In genomic region chr7:128404826-128405344, GRCh38 we compare ENCODE assay signal across 8 cellular contexts. TPM values are rescaled to one million over a fixed set of nuclear protein-coding genes. Genes with fewer than 3 reads are reported as not detected.
A peak's percentile ranks its signal among the peaks of the same experiment; 100 is the strongest.
DNase-seq lines count a peak whose midpoint lies in the region; ATAC-seq and TF ChIP-seq lines count a peak whose summit lies in the region.

No MANE protein-coding gene starts in this region.

- peak overlapping the region; percentile 86 for H3K4me3 Mint-ChIP-seq in activated T-cell treated with anti-CD3 and anti-CD28 coated beads, Interleukin-2, amount 50 U/mL, for 4 hours

- no peak for ATAC-seq in activated T-cell treated with anti-CD3 and anti-CD28 coated beads, Interleukin-2, amount 50 U/mL, for 4 hours
- no peak for ATAC-seq in GM21723 (IDR thresholded peaks at IDR 0.05; ENCODE audit: unreplicated experiment)

- intact Hi-C loops in A673 (cut with micrococcal nuclease; ENCODE audit: unreplicated experiment): no loop called here

- H3K27me3 ChIP-seq in A673 (replicated peaks; ENCODE audit: insufficient read depth, low read depth, low read length, poor library complexity): no peaks in the 10 kb centered on the region
- H3K27me3 ChIP-seq in subcutaneous abdominal adipose tissue (ENCODE audit: control insufficient read depth in 5 of 5, insufficient read depth in 4 of 5, low read length in 5 of 5): no peaks in the 10 kb centered on the region

- H3K9ac ChIP-seq in subcutaneous abdominal adipose tissue (ENCODE audit: low read length in 5 of 5): peak overlapping the region; percentile 59 to 91 (median 80)

- no peaks in the 10 kb centered on the region for H3K9me3 Mint-ChIP-seq in activated T-cell treated with anti-CD3 and anti-CD28 coated beads, Interleukin-2, amount 50 U/mL, for 4 hours

- H3K36me3 ChIP-seq in A673 (ENCODE audit: insufficient read depth, low read length, poor library complexity, severe bottlenecking) (peaks cover 18% of the 10 kb centered on the region), subcutaneous abdominal adipose tissue (ENCODE audit: control insufficient read depth in 5 of 5, insufficient read depth in 5 of 5, low read length in 5 of 5) (peaks cover 0 to 27% (median 21%) of the 10 kb centered on the region in 5 donors)

- H3K27me3 Mint-ChIP-seq in activated T-cell treated with anti-CD3 and anti-CD28 coated beads, Interleukin-2, amount 50 U/mL, for 4 hours (ENCODE audit: low read depth): no peaks in the 10 kb centered on the region

- POLR2A ChIA-PET in A673 (lab: Charles Lee; ENCODE audit: low non-redundant PET): no interaction called here

- peak overlapping the region; percentile 80 for H3K27ac ChIP-seq in A673 (ENCODE audit: low read depth, low read length, poor library complexity, severe bottlenecking)
- H3K27ac ChIP-seq in subcutaneous abdominal adipose tissue (ENCODE audit: low read depth, low read length): no peak overlapping the region

- peaks cover 36% of the 10 kb centered on the region for H3K4me1 Mint-ChIP-seq in activated T-cell treated with anti-CD3 and anti-CD28 coated beads, Interleukin-2, amount 50 U/mL, for 4 hours (ENCODE audit: low read depth)

- TF ChIP-seq CTCF in A673 (conservative IDR thresholded peaks at IDR 0.05; ENCODE audit: low read depth, low read length): no peak

- H3K36me3 Mint-ChIP-seq in activated T-cell treated with anti-CD3 and anti-CD28 coated beads, Interleukin-2, amount 50 U/mL, for 4 hours (ENCODE audit: insufficient read depth): peaks cover 6% of the 10 kb centered on the region

- no peaks in the 10 kb centered on the region for H3K9me3 ChIP-seq in A673 (ENCODE audit: low read depth, low read length, poor library complexity, severe bottlenecking)
- no peaks in the 10 kb centered on the region for H3K9me3 ChIP-seq in iPS-18c (ENCODE audit: control insufficient read depth, insufficient read depth, low read length)
- H3K9me3 ChIP-seq in subcutaneous abdominal adipose tissue (ENCODE audit: control insufficient read depth in 5 of 5, low read length in 5 of 5): no peaks in the 10 kb centered on the region

- CTCF ChIA-PET in A673 (lab: Charles Lee): interaction anchor here (1.1 kb wide), 1 partner anchor 23 kb away, joined by 3 read pairs; no protein-coding TSS in a partner anchor

- no TSS peak for BruUV-seq in A673 (replicated peaks; lab: Mats Ljungman, UMichigan)

- peak overlapping the region; percentile 81 for H3K4me3 ChIP-seq in A673 (ENCODE audit: low read depth, low read length, poor library complexity, severe bottlenecking)
- peak overlapping the region; percentile 64 for H3K4me3 ChIP-seq in iPS-18c (ENCODE audit: insufficient read depth, low read depth, low read length)
- H3K4me3 ChIP-seq in subcutaneous abdominal adipose tissue (ENCODE audit: low read depth in 1 of 5, low read length in 5 of 5): peak overlapping the region; percentile 62 to 83 (median 69)

- H3K4me1 ChIP-seq in A673 (ENCODE audit: insufficient read depth, low read length, poor library complexity, severe bottlenecking) (peaks cover 34% of the 10 kb centered on the region), subcutaneous abdominal adipose tissue (ENCODE audit: control insufficient read depth in 5 of 5, insufficient read depth in 5 of 5, low read length in 5 of 5) (peaks cover 9 to 57% (median 55%) of the 10 kb centered on the region in 5 donors)

- no peak for DNase-seq in A673 (ENCODE audit: low spot score)
- DNase-seq in H4 (ENCODE audit: low spot score): peak; percentile 46
- no peak for DNase-seq in activated T-cell treated with anti-CD3 and anti-CD28 coated beads, Interleukin-2, amount 50 U/mL, for 4 hours
- DNase-seq in NCI-H2227 treated with DMSO at 0.1 percent for 48 hours (lab: John Stamatoyannopoulos, UW): no peak
- DNase-seq in D341Med (ENCODE audit: low spot score): no peak

RNA-seq across cellular contexts. Expression of gene IMPDH1, which starts 4.9 kb away (rescaled TPM):
- total RNA-seq in A673 (2021): 74.4 and 92.6 TPM in 2 replicates
- total RNA-seq in H4 (2014; rRNA removed; shearing (Covaris generic)): 46.7 and 56.6 TPM in 2 replicates
- 100 to 1,000 TPM in 2 of 3 donors, 10 to 100 TPM in 1; 88.4 to 110 (median 109) TPM for total RNA-seq in activated T-cell treated with anti-CD3 and anti-CD28 coated beads, Interleukin-2, amount 50 U/mL, for 4 hours

RNA-seq across cellular contexts. Expression of gene PRRT4, which starts 43.4 kb away (rescaled TPM):
- 38.8 and 42.4 TPM in 2 replicates for total RNA-seq in A673 (2021)
- 0.21 TPM in 1 of 2 replicates, not detected in the other for total RNA-seq in H4 (2014; rRNA removed; shearing (Covaris generic))
- under 1 TPM; 0.42 to 0.66 (median 0.49) TPM for total RNA-seq in activated T-cell treated with anti-CD3 and anti-CD28 coated beads, Interleukin-2, amount 50 U/mL, for 4 hours

RNA-seq across cellular contexts. Expression of gene HILPDA, which starts 50.8 kb away (rescaled TPM):
- 33.9 and 36.1 TPM in 2 replicates for total RNA-seq in A673 (2021)
- total RNA-seq in H4 (2014; rRNA removed; shearing (Covaris generic)): 11.3 and 20.6 TPM in 2 replicates
- total RNA-seq in activated T-cell treated with anti-CD3 and anti-CD28 coated beads, Interleukin-2, amount 50 U/mL, for 4 hours: 10 to 100 TPM; 18.4 to 26.6 (median 23.7) TPM

Comparison
In these comparisons a context has a peak if more than half of its experiments do, and no peak if none do; other contexts are left out.
1. RNA of gene PRRT4, which starts 43.4 kb away (total RNA-seq): 38.8 to 42.4 TPM in A673; 0.42 to 0.66 TPM in activated T-cell treated with anti-CD3 and anti-CD28 coated beads, Interleukin-2, amount 50 U/mL, for 4 hours and 0.21 TPM in H4; every median in the first group is over 10 times any median in the second.
2. Peak in every context shown above with its lines, with median percentiles within 50 percentile points of each other: H3K4me3 ChIP-seq.